In genomic region chr2:45748239-45748638, GRCh38 we compare ENCODE assay signal across 19 cellular contexts.
DNase-seq lines count a peak whose midpoint lies in the region; ATAC-seq and TF ChIP-seq lines count a peak whose summit lies in the region.
"Had no signal": no experiment of that assay in that cellular context is flagged by ENCODE, and none has a peak within 500 bp of the region (broad histone marks: within the 10 kb centered on the region; RNA-seq: fewer than 3 reads in every experiment).

No MANE protein-coding gene starts in this region.

- no peaks in the 10 kb centered on the region for H3K79me2 ChIP-seq in osteoblast (ENCODE audit: insufficient read depth, low read length)

- peaks cover 7% of the 10 kb centered on the region for H3K9me3 Mint-ChIP-seq in HFFc6
- H3K9me3 Mint-ChIP-seq in WTC11: peaks cover 17% of the 10 kb centered on the region

- H3K36me3 Mint-ChIP-seq in HFFc6 (ENCODE audit: low read depth): peaks cover 9% of the 10 kb centered on the region
- peaks cover 12% of the 10 kb centered on the region for H3K36me3 Mint-ChIP-seq in WTC11

- H4K91ac ChIP-seq in neuronal stem cell (ENCODE audit: low read depth, low read length, poor library complexity): no peak overlapping the region

- H2BK120ac ChIP-seq in neuronal stem cell (ENCODE audit: low read depth, low read length): no peak overlapping the region

- H3K27ac ChIP-seq in osteoblast (ENCODE audit: low read depth, low read length) (peak overlapping the region; percentile 36), neuronal stem cell (replicated peaks; ENCODE audit: low read length) (no peak overlapping the region)
- H3K27ac ChIP-seq: epithelial cell of prostate, lower lobe of right lung, SK-N-MC had no signal

- H3K9me3 ChIP-seq in osteoblast (ENCODE audit: low read depth, low read length) (no peaks in the 10 kb centered on the region), neuronal stem cell (replicated peaks in 1 of 2; ENCODE audit: control insufficient read depth in 2 of 2, insufficient read depth in 1 of 2, low read depth in 1 of 2, low read length in 2 of 2) (peaks cover 2 to 9% of the 10 kb centered on the region in 2 donors)
- H3K9me3 ChIP-seq: lower lobe of right lung had no signal

- peaks cover 81% of the 10 kb centered on the region for H3K4me1 Mint-ChIP-seq in HFFc6 (ENCODE audit: low read depth)
- peaks cover 11% of the 10 kb centered on the region for H3K4me1 Mint-ChIP-seq in WTC11

- no peak overlapping the region for H3K4me2 ChIP-seq in osteoblast (ENCODE audit: insufficient read depth, low read length)
- H3K4me2 ChIP-seq in neuronal stem cell (ENCODE audit: insufficient read depth, low read length, poor library complexity, severe bottlenecking): no peak overlapping the region

- no peak for TF ChIP-seq CTCF in HFFc6 (IDR thresholded peaks at IDR 0.05)
- TF ChIP-seq CTCF in osteoblast (IDR thresholded peaks at IDR 0.05; ENCODE audit: extremely low read depth, low read depth, low read length): no peak
- TF ChIP-seq CTCF in WTC11 (IDR thresholded peaks at IDR 0.05): no peak

- H3K4ac ChIP-seq in neuronal stem cell (ENCODE audit: low read length): no peak overlapping the region

- H3K18ac ChIP-seq in neuronal stem cell (ENCODE audit: low read length): no peak overlapping the region

- H4K20me1 ChIP-seq in osteoblast (ENCODE audit: insufficient read depth, low read length): peaks cover 12% of the 10 kb centered on the region

- H2AFZ ChIP-seq in osteoblast (ENCODE audit: low read length) (no peak overlapping the region), neuronal stem cell (ENCODE audit: low read length) (no peak overlapping the region)

- no CpG with 5 or more reads among the region's 8 CpGs for WGBS in neuronal stem cell (ENCODE audit: extremely low coverage in 2 of 2, insufficient read length in 2 of 2, insufficient replicate concordance in 1 of 2), 2 donors

- H3K4me3 Mint-ChIP-seq in HFFc6 (peak overlapping the region; percentile 74), WTC11 (no peak overlapping the region)
- H3K4me3 Mint-ChIP-seq: activated naive CD8-positive, alpha-beta T cell treated with anti-CD3 and anti-CD28 coated beads for 36 hours; neural crest cell; stimulated activated naive CD8-positive, alpha-beta T cell treated with anti-CD3 and anti-CD28 coated beads, Interleukin-15, Interleukin-2, amounts not matched to agents 100 ng/mL and 50 ng/mL, for 24 hours had no signal

- H3K27ac Mint-ChIP-seq in HFFc6: peak overlapping the region; percentile 99
- H3K27ac Mint-ChIP-seq in WTC11: no peak overlapping the region
- H3K27ac Mint-ChIP-seq: activated naive CD8-positive, alpha-beta T cell treated with anti-CD3 and anti-CD28 coated beads for 36 hours; stimulated activated naive CD8-positive, alpha-beta T cell treated with anti-CD3 and anti-CD28 coated beads, Interleukin-15, Interleukin-2, amounts not matched to agents 100 ng/mL and 50 ng/mL, for 24 hours had no signal

- H3K9ac ChIP-seq in neuronal stem cell (ENCODE audit: low read depth, low read length, poor library complexity): no peak overlapping the region

- no peak overlapping the region for H3K14ac ChIP-seq in neuronal stem cell (ENCODE audit: low read length)

- no peak overlapping the region for H2BK12ac ChIP-seq in neuronal stem cell (ENCODE audit: low read length)

- H3K4me3 ChIP-seq in osteoblast (ENCODE audit: insufficient read depth, low read length) (no peak overlapping the region), neuronal stem cell (ENCODE audit: low read length in 2 of 2) (peak overlapping the region in 1 of 2 donors; percentile 40)
- H3K4me3 ChIP-seq: lower lobe of right lung, SK-N-MC, skin epidermis had no signal

- POLR2A ChIA-PET in WTC11 (lab: Charles Lee): no interaction called here

- no peak overlapping the region for H2BK15ac ChIP-seq in neuronal stem cell (ENCODE audit: low read length)

- no peak overlapping the region for H3K23ac ChIP-seq in neuronal stem cell (ENCODE audit: low read depth, low read length, poor library complexity)

- no peak overlapping the region for H4K8ac ChIP-seq in neuronal stem cell (ENCODE audit: low read depth, low read length)

- H3K27me3 Mint-ChIP-seq in HFFc6 (ENCODE audit: insufficient read depth) (peaks cover 3% of the 10 kb centered on the region; the same call in 1 of the 2 replicates), WTC11 (ENCODE audit: low read depth) (no peaks in the 10 kb centered on the region; the same call in 1 of the 2 replicates)
- H3K27me3 Mint-ChIP-seq: activated naive CD8-positive, alpha-beta T cell treated with anti-CD3 and anti-CD28 coated beads for 36 hours; stimulated activated naive CD8-positive, alpha-beta T cell treated with anti-CD3 and anti-CD28 coated beads, Interleukin-15, Interleukin-2, amounts not matched to agents 100 ng/mL and 50 ng/mL, for 24 hours had no signal

- H3K79me1 ChIP-seq in neuronal stem cell (ENCODE audit: low read depth, low read length): no peaks in the 10 kb centered on the region

- H3K36me3 ChIP-seq in osteoblast (ENCODE audit: insufficient read depth, low read length) (no peaks in the 10 kb centered on the region), neuronal stem cell (replicated peaks in 1 of 2; ENCODE audit: control insufficient read depth in 2 of 2, insufficient read depth in 2 of 2, low read length in 2 of 2) (no peaks in the 10 kb centered on the region)
- H3K36me3 ChIP-seq: lower lobe of right lung had no signal

- no peak overlapping the region for H2BK5ac ChIP-seq in neuronal stem cell (ENCODE audit: low read length)

- H3K4me1 ChIP-seq in osteoblast (ENCODE audit: insufficient read depth, low read length): peaks cover 5% of the 10 kb centered on the region
- peaks cover 0 to 2% of the 10 kb centered on the region in 2 donors for H3K4me1 ChIP-seq in neuronal stem cell (ENCODE audit: control insufficient read depth in 2 of 2, insufficient read depth in 1 of 2, low read depth in 1 of 2, low read length in 2 of 2)

- DNase-seq in AG08395 (ENCODE audit: low spot score) (peak; percentile 90), HFFc6 (peak; percentile 97), brain pericyte (ENCODE audit: low read depth, low spot score) (peak; percentile 38), osteoblast (ENCODE audit: insufficient read length, low spot score, missing footprints) (no peak), WTC11 (ENCODE audit: low spot score) (no peak), neuronal stem cell (ENCODE audit: low spot score) (no peak)
- DNase-seq: activated CD8-positive, alpha-beta memory T cell treated with anti-CD3 and anti-CD28 coated beads, Interleukin-2, amount 50 U/mL, for 48 hours; activated naive CD8-positive, alpha-beta T cell treated with anti-CD3 and anti-CD28 coated beads for 36 hours; AML-193; DMS 273 treated with DMSO at 0.1 percent for 48 hours; lower lobe of right lung had no signal

- no peaks in the 10 kb centered on the region for H3K27me3 ChIP-seq in osteoblast (ENCODE audit: insufficient read depth, low read length)
- H3K27me3 ChIP-seq in neuronal stem cell (ENCODE audit: control insufficient read depth in 3 of 3, insufficient read depth in 3 of 3, low read depth in 1 of 3, low read length in 3 of 3): no peaks in the 10 kb centered on the region

- no peak for ATAC-seq in GM21360 (IDR thresholded peaks at IDR 0.05; ENCODE audit: unreplicated experiment)
- ATAC-seq in WTC11: no peak
- no peak for ATAC-seq in HG03432 (IDR thresholded peaks at IDR 0.05; ENCODE audit: unreplicated experiment)
- ATAC-seq: HCT116, lower lobe of right lung had no signal

- CTCF ChIA-PET in WTC11 (lab: Charles Lee): no interaction called here

- no peak overlapping the region for H2AK5ac ChIP-seq in neuronal stem cell (ENCODE audit: low read depth, low read length)

TF ChIP-seq in WTC11, 78 proteins besides CTCF, POLR2A, EP300 and RAD21 (continues in another document):
- no peak for TF ChIP-seq TEAD4 (CRISPR knock-in tag; IDR thresholded peaks at IDR 0.05)
- no peak for TF ChIP-seq FOXK1 (CRISPR knock-in tag; IDR thresholded peaks at IDR 0.05)
- TF ChIP-seq, protein P1, sequence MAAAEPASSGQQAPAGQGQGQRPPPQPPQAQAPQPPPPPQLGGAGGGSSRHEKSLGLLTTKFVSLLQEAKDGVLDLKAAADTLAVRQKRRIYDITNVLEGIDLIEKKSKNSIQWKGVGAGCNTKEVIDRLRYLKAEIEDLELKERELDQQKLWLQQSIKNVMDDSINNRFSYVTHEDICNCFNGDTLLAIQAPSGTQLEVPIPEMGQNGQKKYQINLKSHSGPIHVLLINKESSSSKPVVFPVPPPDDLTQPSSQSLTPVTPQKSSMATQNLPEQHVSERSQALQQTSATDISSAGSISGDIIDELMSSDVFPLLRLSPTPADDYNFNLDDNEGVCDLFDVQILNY (CRISPR knock-in tag; IDR thresholded peaks at IDR 0.05): no peak
- TF ChIP-seq, protein P2, sequence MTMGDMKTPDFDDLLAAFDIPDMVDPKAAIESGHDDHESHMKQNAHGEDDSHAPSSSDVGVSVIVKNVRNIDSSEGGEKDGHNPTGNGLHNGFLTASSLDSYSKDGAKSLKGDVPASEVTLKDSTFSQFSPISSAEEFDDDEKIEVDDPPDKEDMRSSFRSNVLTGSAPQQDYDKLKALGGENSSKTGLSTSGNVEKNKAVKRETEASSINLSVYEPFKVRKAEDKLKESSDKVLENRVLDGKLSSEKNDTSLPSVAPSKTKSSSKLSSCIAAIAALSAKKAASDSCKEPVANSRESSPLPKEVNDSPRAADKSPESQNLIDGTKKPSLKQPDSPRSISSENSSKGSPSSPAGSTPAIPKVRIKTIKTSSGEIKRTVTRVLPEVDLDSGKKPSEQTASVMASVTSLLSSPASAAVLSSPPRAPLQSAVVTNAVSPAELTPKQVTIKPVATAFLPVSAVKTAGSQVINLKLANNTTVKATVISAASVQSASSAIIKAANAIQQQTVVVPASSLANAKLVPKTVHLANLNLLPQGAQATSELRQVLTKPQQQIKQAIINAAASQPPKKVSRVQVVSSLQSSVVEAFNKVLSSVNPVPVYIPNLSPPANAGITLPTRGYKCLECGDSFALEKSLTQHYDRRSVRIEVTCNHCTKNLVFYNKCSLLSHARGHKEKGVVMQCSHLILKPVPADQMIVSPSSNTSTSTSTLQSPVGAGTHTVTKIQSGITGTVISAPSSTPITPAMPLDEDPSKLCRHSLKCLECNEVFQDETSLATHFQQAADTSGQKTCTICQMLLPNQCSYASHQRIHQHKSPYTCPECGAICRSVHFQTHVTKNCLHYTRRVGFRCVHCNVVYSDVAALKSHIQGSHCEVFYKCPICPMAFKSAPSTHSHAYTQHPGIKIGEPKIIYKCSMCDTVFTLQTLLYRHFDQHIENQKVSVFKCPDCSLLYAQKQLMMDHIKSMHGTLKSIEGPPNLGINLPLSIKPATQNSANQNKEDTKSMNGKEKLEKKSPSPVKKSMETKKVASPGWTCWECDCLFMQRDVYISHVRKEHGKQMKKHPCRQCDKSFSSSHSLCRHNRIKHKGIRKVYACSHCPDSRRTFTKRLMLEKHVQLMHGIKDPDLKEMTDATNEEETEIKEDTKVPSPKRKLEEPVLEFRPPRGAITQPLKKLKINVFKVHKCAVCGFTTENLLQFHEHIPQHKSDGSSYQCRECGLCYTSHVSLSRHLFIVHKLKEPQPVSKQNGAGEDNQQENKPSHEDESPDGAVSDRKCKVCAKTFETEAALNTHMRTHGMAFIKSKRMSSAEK (CRISPR knock-in tag; IDR thresholded peaks at IDR 0.05; ENCODE audit: borderline replicate concordance): no peak
- no peak for TF ChIP-seq ZNF396 (CRISPR knock-in tag; IDR thresholded peaks at IDR 0.05; ENCODE audit: borderline replicate concordance)

Comparison
In these comparisons a context has a peak if more than half of its experiments do, and no peak if none do; other contexts are left out.
1. DNase-seq: peak in AG08395 (single experiment), HFFc6 (single experiment) and brain pericyte (single experiment); none in osteoblast (single experiment), WTC11 (single experiment) and neuronal stem cell (single experiment).